ENCODE assay signal across 8 cellular contexts in genomic region chr4:77820836-77821561, GRCh38. TPM values are rescaled to one million over a fixed set of nuclear protein-coding genes. Genes with fewer than 3 reads are reported as not detected.
A peak's percentile ranks its signal among the peaks of the same experiment; 100 is the strongest.
DNase-seq lines count a peak whose midpoint lies in the region; ATAC-seq and TF ChIP-seq lines count a peak whose summit lies in the region.

No MANE protein-coding gene starts in this region.

- H2BK15ac ChIP-seq in mesendoderm (replicated peaks; ENCODE audit: low read depth) = no peak overlapping the region

- no peak overlapping the region for H2BK120ac ChIP-seq in mesendoderm (ENCODE audit: low read depth, low read length)

- H4K8ac ChIP-seq in mesendoderm (ENCODE audit: low read depth, low read length) = peak overlapping the region; percentile 57

- no peak overlapping the region for H2AK5ac ChIP-seq in mesendoderm (ENCODE audit: low read length)

- no peaks in the 10 kb centered on the region for H3K9me3 ChIP-seq in upper lobe of right lung

- H3K4me1 ChIP-seq in mesendoderm (ENCODE audit: control insufficient read depth, low read depth, low read length) = peaks cover 4% of the 10 kb centered on the region
- H3K4me1 ChIP-seq in upper lobe of right lung = peaks cover 28% of the 10 kb centered on the region

- H3K27me3 ChIP-seq in mesendoderm (ENCODE audit: insufficient read depth, low read length, poor library complexity) (no peaks in the 10 kb centered on the region), upper lobe of right lung (no peaks in the 10 kb centered on the region)

- H3K9ac ChIP-seq in mesendoderm (ENCODE audit: low read length) = peak overlapping the region; percentile 89

- WGBS in mesendoderm (ENCODE audit: extremely low coverage, insufficient coverage, low lambda C conversion rate) = no CpG with 5 or more reads among the region's 7 CpGs

- H4K5ac ChIP-seq in mesendoderm (ENCODE audit: low read length) = no peak overlapping the region

- H3K4me3 ChIP-seq in GM08714 (ENCODE audit: low read length) (peak overlapping the region; percentile 67), mesendoderm (ENCODE audit: low read length) (no peak overlapping the region), upper lobe of right lung (peak overlapping the region; percentile 78)

- peak overlapping the region; percentile 96 for H3K56ac ChIP-seq in mesendoderm (ENCODE audit: low read length)

- H3K4me2 ChIP-seq in mesendoderm (ENCODE audit: low read length) = peak overlapping the region; percentile 76

- H3K36me3 ChIP-seq in mesendoderm (ENCODE audit: control insufficient read depth, insufficient read depth, low read length) (no peaks in the 10 kb centered on the region), upper lobe of right lung (no peaks in the 10 kb centered on the region)

- no peak overlapping the region for H3K18ac ChIP-seq in mesendoderm (ENCODE audit: low read length)

- H3K23ac ChIP-seq in mesendoderm (ENCODE audit: low read length) = no peak overlapping the region

- no peak overlapping the region for H3K4ac ChIP-seq in mesendoderm (ENCODE audit: low read depth, low read length)

- no peak for TF ChIP-seq CTCF in upper lobe of right lung (IDR thresholded peaks at IDR 0.05)

- intact Hi-C loops in upper lobe of right lung (cut with DNase I) = no loop called here

- DNase-seq in NAMALWA (ENCODE audit: low spot score) = peak; percentile 77
- DNase-seq in caudate nucleus (lab: John Stamatoyannopoulos, UW) = peak in 9 of 61 donors; percentile 0 to 25 (median 11)
- no peak for DNase-seq in mesendoderm
- DNase-seq in upper lobe of right lung = no peak
- no peak for DNase-seq in superior temporal gyrus (ENCODE audit: extremely low spot score)
- DNase-seq in activated CD4-positive, alpha-beta T cell treated with anti-CD3 and anti-CD28 coated beads for 48 hours = no peak
- DNase-seq in HCEC 1CT = no peak

- no peak overlapping the region for H2BK5ac ChIP-seq in mesendoderm (ENCODE audit: low read length)

- H3K27ac ChIP-seq in caudate nucleus (ENCODE audit: low read depth, low read length) = peak overlapping the region; percentile 97
- no peak overlapping the region for H3K27ac ChIP-seq in mesendoderm (ENCODE audit: low read depth, low read length)
- peak overlapping the region; percentile 96 for H3K27ac ChIP-seq in upper lobe of right lung

- no peaks in the 10 kb centered on the region for H3K79me2 ChIP-seq in mesendoderm (ENCODE audit: control insufficient read depth, insufficient read depth, low read length)

- ATAC-seq in upper lobe of right lung = no peak

- peaks cover 2% of the 10 kb centered on the region for H3K79me1 ChIP-seq in mesendoderm (ENCODE audit: low read length)

RNA-seq across cellular contexts. Expression of gene CNOT6L, which starts 1.8 kb away (rescaled TPM):
- polyA plus RNA-seq in mesendoderm (2013, experiment 1 of 2) = 5.1 TPM
- polyA plus RNA-seq in mesendoderm (2013, experiment 2 of 2) = 5.0 TPM
- 50.8 TPM for total RNA-seq in upper lobe of right lung

RNA-seq across cellular contexts. Expression of gene MRPL1, which starts 41.6 kb away (rescaled TPM):
- 100 TPM for polyA plus RNA-seq in mesendoderm (2013, experiment 1 of 2)
- 103 TPM for polyA plus RNA-seq in mesendoderm (2013, experiment 2 of 2)
- total RNA-seq in upper lobe of right lung = 17.6 TPM
